28 cellular contexts compared by ENCODE assay signal in genomic region chr5:4734348-4734747, GRCh38.
"Had no signal": no experiment of that assay in that cellular context is flagged by ENCODE, and none has a peak within 500 bp of the region (broad histone marks: within the 10 kb centered on the region; RNA-seq: fewer than 3 reads in every experiment).

No MANE protein-coding gene starts in this region.

- DNase-seq: colonic mucosa; cortex of kidney; dermis blood vessel endothelial cell; dorsolateral prefrontal cortex; effector CD4-positive, alpha-beta T cell; effector CD8-positive, alpha-beta T cell; effector memory CD4-positive, alpha-beta T cell; effector memory CD8-positive, alpha-beta T cell; endodermal cell; erythroblast; esophagus squamous epithelium; foreskin fibroblast; foreskin keratinocyte; foreskin melanocyte; gastrocnemius medialis; glutamatergic neuron; head of caudate nucleus; heart left ventricle; heart right ventricle had no signal

- H3K27ac ChIP-seq: colonic mucosa, coronary artery, dorsolateral prefrontal cortex, epithelial cell of prostate, esophagus muscularis mucosa, esophagus squamous epithelium, foreskin keratinocyte, gastrocnemius medialis, gastroesophageal sphincter, heart left ventricle, heart right ventricle had no signal

- H3K36me3 ChIP-seq: colonic mucosa, esophagus muscularis mucosa, esophagus squamous epithelium, gastrocnemius medialis, gastroesophageal sphincter, heart left ventricle, heart right ventricle had no signal

- H3K4me1 ChIP-seq: colonic mucosa, esophagus muscularis mucosa, esophagus squamous epithelium, foreskin keratinocyte, gastrocnemius medialis, gastroesophageal sphincter, heart left ventricle, heart right ventricle had no signal

- H3K27me3 ChIP-seq: colonic mucosa, esophagus squamous epithelium, foreskin keratinocyte, gastrocnemius medialis, gastroesophageal sphincter had no signal

- FAIRE-seq: colon, endometrium, endothelial cell of umbilical vein, frontal cortex had no signal

- H3K9me3 ChIP-seq: colonic mucosa, esophagus muscularis mucosa, esophagus squamous epithelium, gastrocnemius medialis, gastroesophageal sphincter, heart left ventricle, heart right ventricle had no signal

- H3K4me3 ChIP-seq: colonic mucosa, coronary artery, dorsolateral prefrontal cortex, esophagus muscularis mucosa, esophagus squamous epithelium, gastrocnemius medialis, gastroesophageal sphincter, heart left ventricle, heart right ventricle had no signal

- ATAC-seq: effector memory CD8-positive, alpha-beta T cell; esophagus mucosa; foreskin keratinocyte; gastrocnemius medialis; gastroesophageal sphincter; heart left ventricle; heart right ventricle had no signal
